12 cellular contexts compared by ENCODE assay signal in genomic region chr10:30346615-30347014, GRCh38. TPM values are rescaled to one million over a fixed set of nuclear protein-coding genes. Genes with fewer than 3 reads are reported as not detected.
DNase-seq lines count a peak whose midpoint lies in the region; ATAC-seq, FAIRE-seq and TF ChIP-seq lines count a peak whose summit lies in the region.
"Had no signal": no experiment of that assay in that cellular context is flagged by ENCODE, and none has a peak within 500 bp of the region (broad histone marks: within the 10 kb centered on the region; RNA-seq: fewer than 3 reads in every experiment).

No MANE protein-coding gene starts in this region.

- CTCF ChIA-PET in WTC11 (lab: Charles Lee): interaction anchor here (0.7 to 3.2 kb wide), 4 partner anchors 12 to 244 kb away, joined by 3 to 10 read pairs (median 8); no protein-coding TSS in a partner anchor

- peak overlapping the region; percentile 93 for H3K4me3 Mint-ChIP-seq in GM23338
- peak overlapping the region; percentile 94 for H3K4me3 Mint-ChIP-seq in WTC11
- H3K4me3 Mint-ChIP-seq: CD14-positive monocyte had no signal

- H3K27me3 Mint-ChIP-seq in GM23338 (ENCODE audit: insufficient read depth, low read depth, poor library complexity) (peaks cover 4% of the 10 kb centered on the region), WTC11 (ENCODE audit: low read depth) (no peaks in the 10 kb centered on the region)

- no peaks in the 10 kb centered on the region for H3F3A ChIP-seq in GM23338 (replicated peaks; ENCODE audit: low read depth)

- peaks cover 9% of the 10 kb centered on the region for H3K36me3 Mint-ChIP-seq in GM23338 (ENCODE audit: low read depth)
- H3K36me3 Mint-ChIP-seq in WTC11: peaks cover 5% of the 10 kb centered on the region; the same call in 1 of the 2 replicates

- POLR2A ChIA-PET in WTC11 (lab: Charles Lee): no interaction called here

- H3K9me3 Mint-ChIP-seq in GM23338 (no peaks in the 10 kb centered on the region; the same call in 2 of the 3 replicates), WTC11 (no peaks in the 10 kb centered on the region)

- no peaks in the 10 kb centered on the region for H3K27me3 ChIP-seq in BLaER1 treated with 17β-estradiol and CSF1 and Interleukin-3, amounts not matched to agents 10 nM and 100 nM
- H3K27me3 ChIP-seq in GM23338 (ENCODE audit: insufficient read depth) (no peaks in the 10 kb centered on the region), muscle layer of colon (ENCODE audit: control insufficient read depth in 1 of 2, insufficient read depth in 2 of 2, low read length in 2 of 2) (no peaks in the 10 kb centered on the region), lower lobe of right lung (ENCODE audit: low read depth) (no peaks in the 10 kb centered on the region)
- H3K27me3 ChIP-seq: SJSA1 had no signal

- H3K4me2 ChIP-seq in BLaER1 treated with 17β-estradiol and CSF1 and Interleukin-3, amounts not matched to agents 10 nM and 100 nM: peak overlapping the region; percentile 81 to 93 (median 90)
- peak overlapping the region; percentile 93 for H3K4me2 ChIP-seq in GM23338

- H2AFZ ChIP-seq in GM23338: no peak overlapping the region

- H4K20me1 ChIP-seq in BLaER1 treated with 17β-estradiol and CSF1 and Interleukin-3, amounts not matched to agents 10 nM and 100 nM: peaks cover 32 to 66% (median 60%) of the 10 kb centered on the region in 11 experiments; a peak in 21 of 22 replicates
- H4K20me1 ChIP-seq in GM23338 (replicated peaks; ENCODE audit: insufficient read depth): peaks cover 42% of the 10 kb centered on the region

- no peaks in the 10 kb centered on the region for H3K9me2 ChIP-seq in GM23338 (ENCODE audit: insufficient read depth)

- no peak overlapping the region; the same call in 1 of the 2 replicates for H3K27ac Mint-ChIP-seq in GM23338
- peak overlapping the region; percentile 57; the same call in 1 of the 2 replicates for H3K27ac Mint-ChIP-seq in WTC11

- no peaks in the 10 kb centered on the region for H3K9me3 ChIP-seq in BLaER1 treated with 17β-estradiol and CSF1 and Interleukin-3, amounts not matched to agents 10 nM and 100 nM (replicated peaks in 1 of 11)
- H3K9me3 ChIP-seq in muscle layer of colon (ENCODE audit: low read length) (no peaks in the 10 kb centered on the region), lower lobe of right lung (no peaks in the 10 kb centered on the region)
- H3K9me3 ChIP-seq: SJSA1 had no signal

- H3K27ac ChIP-seq in BLaER1 treated with 17β-estradiol and CSF1 and Interleukin-3, amounts not matched to agents 10 nM and 100 nM: no peak overlapping the region
- no peak overlapping the region for H3K27ac ChIP-seq in GM23338 (ENCODE audit: low read depth)
- H3K27ac ChIP-seq in muscle layer of colon (ENCODE audit: low read depth, low read length): no peak overlapping the region
- H3K27ac ChIP-seq in lower lobe of right lung: no peak overlapping the region
- H3K27ac ChIP-seq: SJSA1 had no signal

- H3K79me2 ChIP-seq in GM23338 (replicated peaks; ENCODE audit: insufficient read depth): peaks cover 81% of the 10 kb centered on the region

- H3K9ac ChIP-seq in BLaER1 treated with 17β-estradiol and CSF1 and Interleukin-3, amounts not matched to agents 10 nM and 100 nM: peak overlapping the region in 2 of 11 experiments; percentile 11 to 24; a peak in 1 of 22 replicates
- peak overlapping the region; percentile 5 for H3K9ac ChIP-seq in muscle layer of colon (ENCODE audit: low read length)

- peaks cover 17 to 30% (median 24%) of the 10 kb centered on the region in 10 experiments for H3K4me1 ChIP-seq in BLaER1 treated with 17β-estradiol and CSF1 and Interleukin-3, amounts not matched to agents 10 nM and 100 nM
- H3K4me1 ChIP-seq in GM23338 (ENCODE audit: insufficient read depth): peaks cover 12% of the 10 kb centered on the region
- peaks cover 23% of the 10 kb centered on the region for H3K4me1 ChIP-seq in muscle layer of colon (ENCODE audit: insufficient read depth, low read length)
- peaks cover 34% of the 10 kb centered on the region for H3K4me1 ChIP-seq in lower lobe of right lung

- H3K4me3 ChIP-seq in BLaER1 treated with 17β-estradiol and CSF1 and Interleukin-3, amounts not matched to agents 10 nM and 100 nM: no peak overlapping the region; a peak in 2 of 20 replicates
- peak overlapping the region; percentile 90; the same call in 1 of the 2 replicates for H3K4me3 ChIP-seq in GM23338
- no peak overlapping the region for H3K4me3 ChIP-seq in muscle layer of colon (ENCODE audit: low read depth in 1 of 2, low read length in 2 of 2)
- no peak overlapping the region for H3K4me3 ChIP-seq in lower lobe of right lung
- H3K4me3 ChIP-seq: SJSA1 had no signal

- DNase-seq in GM23338 (ENCODE audit: low spot score) (no peak), WTC11 (ENCODE audit: low spot score) (no peak), activated gamma-delta T cell (lab: John Stamatoyannopoulos, UW) (no peak), frontal cortex (ENCODE audit: low spot score in 2 of 2) (no peak), lower lobe of right lung (no peak)
- DNase-seq in activated naive CD4-positive, alpha-beta T cell treated with Interleukin-2 at 50 U/mL for 16 hours: no peak
- DNase-seq: activated CD4-positive, alpha-beta T cell treated with anti-CD3 and anti-CD28 coated beads for 4 hours; NCI-H2081 treated with DMSO at 0.1 percent for 48 hours had no signal

- H3K36me3 ChIP-seq in BLaER1 treated with 17β-estradiol and CSF1 and Interleukin-3, amounts not matched to agents 10 nM and 100 nM: peaks cover 12 to 63% (median 48%) of the 10 kb centered on the region in 11 experiments; a peak in 21 of 22 replicates
- H3K36me3 ChIP-seq in GM23338 (ENCODE audit: insufficient read depth): no peaks in the 10 kb centered on the region
- no peaks in the 10 kb centered on the region for H3K36me3 ChIP-seq in muscle layer of colon (ENCODE audit: insufficient read depth, low read length)
- peaks cover 2% of the 10 kb centered on the region for H3K36me3 ChIP-seq in lower lobe of right lung

- intact Hi-C loops in lower lobe of right lung (cut with DNase I): no loop called here

- peaks cover 19% of the 10 kb centered on the region; the same call in 2 of the 3 replicates for H3K4me1 Mint-ChIP-seq in GM23338
- peaks cover 26% of the 10 kb centered on the region for H3K4me1 Mint-ChIP-seq in WTC11

- no peak for FAIRE-seq in frontal cortex (lab: Jason Lieb, UNC)

- no peak for TF ChIP-seq CTCF in GM23338 (conservative IDR thresholded peaks at IDR 0.05; ENCODE audit: low read depth in 2 of 2)
- no peak for TF ChIP-seq CTCF in WTC11 (IDR thresholded peaks at IDR 0.05)
- no peak for TF ChIP-seq CTCF in lower lobe of right lung (IDR thresholded peaks at IDR 0.05)

- no peak for ATAC-seq in GM23338
- no peak for ATAC-seq in WTC11
- no peak for ATAC-seq in lower lobe of right lung

TF ChIP-seq in GM23338, 12 proteins besides CTCF, POLR2A, EP300 and RAD21 (continues in another document):
- no peak for TF ChIP-seq JUNB (IDR thresholded peaks at IDR 0.05; ENCODE audit: unreplicated experiment)
- TF ChIP-seq POLR2AphosphoS5 (IDR thresholded peaks at IDR 0.05; ENCODE audit: low read depth): no peak

TF ChIP-seq in WTC11, 78 proteins besides CTCF, POLR2A, EP300 and RAD21 (continues in another document):
- no peak for TF ChIP-seq CREM (CRISPR knock-in tag; IDR thresholded peaks at IDR 0.05)
- TF ChIP-seq, protein P1, sequence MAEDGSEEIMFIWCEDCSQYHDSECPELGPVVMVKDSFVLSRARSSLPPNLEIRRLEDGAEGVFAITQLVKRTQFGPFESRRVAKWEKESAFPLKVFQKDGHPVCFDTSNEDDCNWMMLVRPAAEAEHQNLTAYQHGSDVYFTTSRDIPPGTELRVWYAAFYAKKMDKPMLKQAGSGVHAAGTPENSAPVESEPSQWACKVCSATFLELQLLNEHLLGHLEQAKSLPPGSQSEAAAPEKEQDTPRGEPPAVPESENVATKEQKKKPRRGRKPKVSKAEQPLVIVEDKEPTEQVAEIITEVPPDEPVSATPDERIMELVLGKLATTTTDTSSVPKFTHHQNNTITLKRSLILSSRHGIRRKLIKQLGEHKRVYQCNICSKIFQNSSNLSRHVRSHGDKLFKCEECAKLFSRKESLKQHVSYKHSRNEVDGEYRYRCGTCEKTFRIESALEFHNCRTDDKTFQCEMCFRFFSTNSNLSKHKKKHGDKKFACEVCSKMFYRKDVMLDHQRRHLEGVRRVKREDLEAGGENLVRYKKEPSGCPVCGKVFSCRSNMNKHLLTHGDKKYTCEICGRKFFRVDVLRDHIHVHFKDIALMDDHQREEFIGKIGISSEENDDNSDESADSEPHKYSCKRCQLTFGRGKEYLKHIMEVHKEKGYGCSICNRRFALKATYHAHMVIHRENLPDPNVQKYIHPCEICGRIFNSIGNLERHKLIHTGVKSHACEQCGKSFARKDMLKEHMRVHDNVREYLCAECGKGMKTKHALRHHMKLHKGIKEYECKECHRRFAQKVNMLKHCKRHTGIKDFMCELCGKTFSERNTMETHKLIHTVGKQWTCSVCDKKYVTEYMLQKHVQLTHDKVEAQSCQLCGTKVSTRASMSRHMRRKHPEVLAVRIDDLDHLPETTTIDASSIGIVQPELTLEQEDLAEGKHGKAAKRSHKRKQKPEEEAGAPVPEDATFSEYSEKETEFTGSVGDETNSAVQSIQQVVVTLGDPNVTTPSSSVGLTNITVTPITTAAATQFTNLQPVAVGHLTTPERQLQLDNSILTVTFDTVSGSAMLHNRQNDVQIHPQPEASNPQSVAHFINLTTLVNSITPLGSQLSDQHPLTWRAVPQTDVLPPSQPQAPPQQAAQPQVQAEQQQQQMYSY (CRISPR knock-in tag; IDR thresholded peaks at IDR 0.05): no peak
- TF ChIP-seq, protein P2, sequence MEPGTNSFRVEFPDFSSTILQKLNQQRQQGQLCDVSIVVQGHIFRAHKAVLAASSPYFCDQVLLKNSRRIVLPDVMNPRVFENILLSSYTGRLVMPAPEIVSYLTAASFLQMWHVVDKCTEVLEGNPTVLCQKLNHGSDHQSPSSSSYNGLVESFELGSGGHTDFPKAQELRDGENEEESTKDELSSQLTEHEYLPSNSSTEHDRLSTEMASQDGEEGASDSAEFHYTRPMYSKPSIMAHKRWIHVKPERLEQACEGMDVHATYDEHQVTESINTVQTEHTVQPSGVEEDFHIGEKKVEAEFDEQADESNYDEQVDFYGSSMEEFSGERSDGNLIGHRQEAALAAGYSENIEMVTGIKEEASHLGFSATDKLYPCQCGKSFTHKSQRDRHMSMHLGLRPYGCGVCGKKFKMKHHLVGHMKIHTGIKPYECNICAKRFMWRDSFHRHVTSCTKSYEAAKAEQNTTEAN (CRISPR knock-in tag; IDR thresholded peaks at IDR 0.05): no peak
- TF ChIP-seq ATF1 (CRISPR knock-in tag; IDR thresholded peaks at IDR 0.05): no peak
- TF ChIP-seq FOXK1 (CRISPR knock-in tag; IDR thresholded peaks at IDR 0.05): no peak
- no peak for TF ChIP-seq SMAD4 (CRISPR knock-in tag; IDR thresholded peaks at IDR 0.05)
- no peak for TF ChIP-seq ZNF671 (CRISPR knock-in tag; IDR thresholded peaks at IDR 0.05)
- no peak for TF ChIP-seq ATF3 (CRISPR knock-in tag; conservative IDR thresholded peaks at IDR 0.05)

RNA-seq across cellular contexts. Expression of gene MTPAP, which starts 2.5 kb away (rescaled TPM):
- total RNA-seq in GM23338 (2014; rRNA removed; shearing (Covaris generic)): 29.2 and 35.1 TPM in 2 replicates
- polyA plus RNA-seq in GM23338 (2016; fragmentation: Nextera tagmentation; extraction: Ambion mirVana): 27.0 and 32.3 TPM in 2 replicates
- total RNA-seq in WTC11 (2021) (35.2 to 39.5 TPM (median 36.5 TPM) in 3 replicates), frontal cortex (52.2 TPM), lower lobe of right lung (23.6 TPM)
